Comparison of ENCODE assay signal across 21 cellular contexts in the genomic region with DNA sequence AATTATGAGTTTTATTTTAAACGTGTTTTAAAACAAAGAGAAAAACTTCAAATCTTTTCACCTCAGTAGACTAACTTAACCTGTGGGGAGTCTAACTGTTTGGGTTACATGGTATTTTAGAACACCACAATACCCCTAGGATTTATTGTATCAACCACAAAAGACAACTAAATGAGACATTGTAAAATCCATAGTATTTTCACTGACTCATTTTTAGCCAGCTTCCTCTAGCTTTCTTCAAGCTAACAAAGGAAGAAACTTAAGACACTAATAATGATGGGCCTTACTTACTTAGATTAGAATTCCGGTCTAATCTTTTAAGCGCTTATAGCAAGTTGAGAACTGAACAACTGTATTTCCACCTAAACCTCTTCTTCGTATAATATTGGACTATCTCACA.
"Had no signal": no experiment of that assay in that cellular context is flagged by ENCODE, and none has a peak within 500 bp of the region (broad histone marks: within the 10 kb centered on the region; RNA-seq: fewer than 3 reads in every experiment).

No MANE protein-coding gene starts in this region.

- H3K4me1 Mint-ChIP-seq: activated naive CD8-positive, alpha-beta T cell treated with anti-CD3 and anti-CD28 coated beads, Interleukin-2, amount 10 ng/mL, durations not matched to agents 7 days and 5 days; nephron; T-cell had no signal

- H3K36me3 ChIP-seq: cardiac muscle cell, esophagus muscularis mucosa, right atrium auricular region, suprapubic skin had no signal

- ATAC-seq: stimulated activated naive CD8-positive, alpha-beta T cell treated with anti-CD3 and anti-CD28 coated beads, Interleukin-15, Interleukin-2, amounts not matched to agents 100 U/mL and 50 U/mL, for 24 hours; T-cell had no signal

- H3K27me3 ChIP-seq: cardiac muscle cell, dorsolateral prefrontal cortex, esophagus muscularis mucosa, right atrium auricular region, suprapubic skin had no signal

- DNase-seq: activated CD4-positive, CD25-positive, alpha-beta regulatory T cell treated with anti-CD3 and anti-CD28 coated beads, Interleukin-2, amount 50 U/mL, for 72 hours; activated naive CD8-positive, alpha-beta T cell treated with anti-CD3 and anti-CD28 coated beads, Interleukin-2, amount 10 ng/mL, durations not matched to agents 7 days and 5 days; anterior cingulate cortex; dorsolateral prefrontal cortex; foreskin melanocyte; head of caudate nucleus; kidney glomerular epithelial cell; nucleus accumbens; stimulated activated naive CD8-positive, alpha-beta T cell treated with anti-CD3 and anti-CD28 coated beads, Interleukin-15, Interleukin-2, amounts not matched to agents 100 U/mL and 50 U/mL, for 24 hours; T-cell; T1000; trophoblast cell had no signal

- H3K4me3 Mint-ChIP-seq: activated naive CD8-positive, alpha-beta T cell treated with anti-CD3 and anti-CD28 coated beads, Interleukin-2, amount 10 ng/mL, durations not matched to agents 7 days and 5 days; activated T-helper 1 cell treated with anti-CD3 and anti-CD28 coated beads, Interleukin-12 subunit alpha, Interleukin-12 subunit beta, Interleukin-2, Interleukin-4 antibody, amounts not matched to agents 30 ng/mL and 10 ng/mL and 1 ng/mL, durations not matched to agents 14 hours and 24 hours and 36 hours; nephron; T-cell had no signal

- H3K27me3 Mint-ChIP-seq: activated naive CD8-positive, alpha-beta T cell treated with anti-CD3 and anti-CD28 coated beads, Interleukin-2, amount 10 ng/mL, durations not matched to agents 7 days and 5 days; progenitor cell of endocrine pancreas; T-cell had no signal

- H3K4me1 ChIP-seq: esophagus muscularis mucosa, right atrium auricular region, suprapubic skin had no signal

- H3K27ac Mint-ChIP-seq: activated naive CD8-positive, alpha-beta T cell treated with anti-CD3 and anti-CD28 coated beads, Interleukin-2, amount 10 ng/mL, durations not matched to agents 7 days and 5 days; activated T-helper 1 cell treated with anti-CD3 and anti-CD28 coated beads, Interleukin-12 subunit alpha, Interleukin-12 subunit beta, Interleukin-2, Interleukin-4 antibody, amounts not matched to agents 30 ng/mL and 10 ng/mL and 1 ng/mL, durations not matched to agents 14 hours and 24 hours and 36 hours; nephron; progenitor cell of endocrine pancreas; T-cell had no signal

- H3K27ac ChIP-seq: cardiac muscle cell, dorsolateral prefrontal cortex, esophagus muscularis mucosa, right atrium auricular region, suprapubic skin had no signal

- H3K9me3 ChIP-seq: esophagus muscularis mucosa, right atrium auricular region, suprapubic skin had no signal

- H3K4me3 ChIP-seq: cardiac muscle cell, dorsolateral prefrontal cortex, esophagus muscularis mucosa, right atrium auricular region, smooth muscle cell, suprapubic skin had no signal

- H3K36me3 Mint-ChIP-seq: activated naive CD8-positive, alpha-beta T cell treated with anti-CD3 and anti-CD28 coated beads, Interleukin-2, amount 10 ng/mL, durations not matched to agents 7 days and 5 days; T-cell had no signal

- FAIRE-seq: endometrium had no signal

- H3K4me2 ChIP-seq: smooth muscle cell had no signal

- H3K9me3 Mint-ChIP-seq: nephron had no signal
